11 cellular contexts compared by ENCODE assay signal in genomic region chr4:120331486-120332281, GRCh38.
DNase-seq lines count a peak whose midpoint lies in the region; TF ChIP-seq lines count a peak whose summit lies in the region.
"Had no signal": no experiment of that assay in that cellular context is flagged by ENCODE, and none has a peak within 500 bp of the region (broad histone marks: within the 10 kb centered on the region; RNA-seq: fewer than 3 reads in every experiment).

No MANE protein-coding gene starts in this region.

- no peak for TF ChIP-seq EP300 in stomach (IDR thresholded peaks at IDR 0.05)

- DNase-seq in stimulated activated CD4-positive, alpha-beta T cell treated with anti-CD3 and anti-CD28 coated beads, Interleukin-1b, Interleukin-23, amount 100 ng/mL, for 48 hours: peak; percentile 27
- DNase-seq in stimulated activated CD4-positive, alpha-beta T cell treated with anti-CD3 and anti-CD28 coated beads, Interleukin-4, amount 100 ng/mL, for 1 hour: no peak
- DNase-seq in LHCN-M2 (ENCODE audit: low read depth) (peak; percentile 20), astrocyte of the spinal cord (ENCODE audit: low read depth, low spot score) (peak; percentile 66), HAP-1 (ENCODE audit: low spot score in 2 of 2) (no peak), DMS79 treated with DMSO at 0.1 percent for 48 hours (lab: John Stamatoyannopoulos, UW) (no peak), AG08396 (ENCODE audit: low spot score) (no peak), stomach (no peak)
- DNase-seq: NCI-H1048; stimulated activated CD4-positive, alpha-beta T cell treated with anti-CD3 and anti-CD28 coated beads, Interleukin-4, amount 100 ng/mL, for 24 hours had no signal

- H3K27me3 ChIP-seq in HAP-1 (ENCODE audit: low read depth) (no peaks in the 10 kb centered on the region; the same call in 1 of the 2 replicates), stomach (no peaks in the 10 kb centered on the region)

- H3K4me1 ChIP-seq in HAP-1: no peaks in the 10 kb centered on the region
- H3K4me1 ChIP-seq in stomach: no peaks in the 10 kb centered on the region

- in situ Hi-C loops in astrocyte of the spinal cord (cut with HindIII; ENCODE audit: low sequenced_read_pairs) (no loop called here), HAP-1 (cut with MboI; ENCODE audit: low sequenced_read_pairs) (no loop called here)

- H3K9me3 ChIP-seq in HAP-1 (no peaks in the 10 kb centered on the region), stomach (no peaks in the 10 kb centered on the region)

- TF ChIP-seq POLR2A in stomach (IDR thresholded peaks at IDR 0.05): no peak

- no peaks in the 10 kb centered on the region for H3K36me3 ChIP-seq in HAP-1 (replicated peaks)
- H3K36me3 ChIP-seq in stomach: no peaks in the 10 kb centered on the region

- TF ChIP-seq CTCF in astrocyte of the spinal cord (IDR thresholded peaks at IDR 0.05; ENCODE audit: low read depth, low read length) (no peak), stomach (IDR thresholded peaks at IDR 0.05) (no peak)

- H3K4me3 ChIP-seq in astrocyte of the spinal cord (ENCODE audit: low read depth, low read length) (no peak overlapping the region), HAP-1 (no peak overlapping the region), stomach (no peak overlapping the region)

- intact Hi-C loops in stomach (cut with DNase I; ENCODE audit: low total_unique reads): no loop called here

- H3K27ac ChIP-seq in stomach: no peak overlapping the region
- H3K27ac ChIP-seq: VCaP had no signal

- 45 to 57% (median 47%) methylated on average over 4 of the region's 4 CpGs for WGBS in stomach, 5 donors

Comparison
In these comparisons a context has a peak if more than half of its experiments do, and no peak if none do; other contexts are left out.
1. DNase-seq: peak in stimulated activated CD4-positive, alpha-beta T cell treated with anti-CD3 and anti-CD28 coated beads, Interleukin-1b, Interleukin-23, amount 100 ng/mL, for 48 hours (single experiment), LHCN-M2 (single experiment) and astrocyte of the spinal cord (single experiment); none in stimulated activated CD4-positive, alpha-beta T cell treated with anti-CD3 and anti-CD28 coated beads, Interleukin-4, amount 100 ng/mL, for 1 hour (single experiment), HAP-1 (0 of 2), DMS79 treated with DMSO at 0.1 percent for 48 hours (single experiment), AG08396 (single experiment) and stomach (single experiment).